1 cellular context compared by ENCODE assay signal in the genomic region with DNA sequence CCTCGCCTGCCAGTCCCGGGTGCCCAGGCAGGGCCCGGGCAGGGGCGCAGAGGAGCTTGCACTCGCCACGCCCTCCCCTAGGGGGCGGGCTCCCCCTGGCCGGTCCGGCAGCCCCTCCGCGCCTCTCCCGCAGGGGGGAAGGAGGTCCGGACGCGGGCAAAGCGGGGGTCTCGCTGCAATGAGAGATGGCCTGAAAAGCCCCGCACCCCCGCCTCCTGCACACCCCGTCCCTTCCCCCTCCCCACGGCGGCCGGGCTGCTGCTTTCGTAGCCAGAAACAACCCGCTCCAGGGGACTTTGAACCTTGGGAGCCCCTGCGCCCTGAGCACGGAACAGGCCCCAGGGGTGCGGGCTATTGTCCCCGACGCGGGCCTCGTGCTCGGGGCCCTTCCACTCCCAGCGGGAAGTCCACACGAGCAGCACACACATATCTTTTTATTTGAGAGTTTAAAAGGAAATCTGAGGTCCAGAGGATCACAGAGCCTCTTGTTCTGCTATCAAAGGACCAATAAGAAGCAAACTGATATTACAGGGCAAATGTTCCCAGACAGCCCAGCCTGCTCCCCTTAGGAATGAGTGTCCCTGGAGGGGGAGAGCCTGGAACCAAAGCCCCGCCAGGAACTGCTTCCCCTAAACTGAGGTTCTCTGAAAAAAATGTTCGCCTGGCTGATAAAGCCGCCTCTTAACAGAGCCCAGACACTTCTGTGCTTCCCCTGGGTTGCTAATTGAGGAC.
TF ChIP-seq lines count a peak whose summit lies in the region.

No MANE protein-coding gene starts in this region.

TF ChIP-seq in HepG2, 621 proteins besides CTCF, POLR2A, EP300 and RAD21 (continued from another document and continues in another):
- TF ChIP-seq, protein P1, sequence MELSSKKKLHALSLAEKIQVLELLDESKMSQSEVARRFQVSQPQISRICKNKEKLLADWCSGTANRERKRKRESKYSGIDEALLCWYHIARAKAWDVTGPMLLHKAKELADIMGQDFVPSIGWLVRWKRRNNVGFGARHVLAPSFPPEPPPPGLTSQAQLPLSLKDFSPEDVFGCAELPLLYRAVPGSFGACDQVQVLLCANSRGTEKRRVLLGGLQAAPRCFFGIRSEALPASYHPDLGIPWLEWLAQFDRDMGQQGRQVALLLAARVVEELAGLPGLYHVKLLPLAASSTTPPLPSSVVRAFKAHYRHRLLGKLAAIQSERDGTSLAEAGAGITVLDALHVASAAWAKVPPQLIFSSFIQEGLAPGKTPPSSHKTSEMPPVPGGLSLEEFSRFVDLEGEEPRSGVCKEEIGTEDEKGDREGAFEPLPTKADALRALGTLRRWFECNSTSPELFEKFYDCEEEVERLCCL (CRISPR knock-in tag; IDR thresholded peaks at IDR 0.05; ENCODE audit: borderline replicate concordance) = no peak
- no peak for TF ChIP-seq SOX6 (IDR thresholded peaks at IDR 0.05)
- peak; percentile 95 for TF ChIP-seq SOX6 (CRISPR knock-in tag; IDR thresholded peaks at IDR 0.05)
- peak; percentile 54; the same call in 1 of the 2 replicates for TF ChIP-seq ZNF766 (CRISPR knock-in tag; IDR thresholded peaks at IDR 0.05; ENCODE audit: borderline replicate concordance)
- TF ChIP-seq ZNF282 (IDR thresholded peaks at IDR 0.05; ENCODE audit: partially characterized antibody) = no peak
- no peak for TF ChIP-seq SAFB2 (CRISPR knock-in tag; IDR thresholded peaks at IDR 0.05; ENCODE audit: borderline replicate concordance, low read depth)
- TF ChIP-seq, protein P2, sequence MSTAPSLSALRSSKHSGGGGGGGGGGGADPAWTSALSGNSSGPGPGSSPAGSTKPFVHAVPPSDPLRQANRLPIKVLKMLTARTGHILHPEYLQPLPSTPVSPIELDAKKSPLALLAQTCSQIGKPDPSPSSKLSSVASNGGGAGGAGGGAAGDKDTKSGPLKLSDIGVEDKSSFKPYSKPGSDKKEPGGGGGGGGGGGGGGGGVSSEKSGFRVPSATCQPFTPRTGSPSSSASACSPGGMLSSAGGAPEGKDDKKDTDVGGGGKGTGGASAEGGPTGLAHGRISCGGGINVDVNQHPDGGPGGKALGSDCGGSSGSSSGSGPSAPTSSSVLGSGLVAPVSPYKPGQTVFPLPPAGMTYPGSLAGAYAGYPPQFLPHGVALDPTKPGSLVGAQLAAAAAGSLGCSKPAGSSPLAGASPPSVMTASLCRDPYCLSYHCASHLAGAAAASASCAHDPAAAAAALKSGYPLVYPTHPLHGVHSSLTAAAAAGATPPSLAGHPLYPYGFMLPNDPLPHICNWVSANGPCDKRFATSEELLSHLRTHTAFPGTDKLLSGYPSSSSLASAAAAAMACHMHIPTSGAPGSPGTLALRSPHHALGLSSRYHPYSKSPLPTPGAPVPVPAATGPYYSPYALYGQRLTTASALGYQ (CRISPR knock-in tag; IDR thresholded peaks at IDR 0.05) = peak; percentile 72; the same call in 1 of the 2 replicates
- TF ChIP-seq, protein P3, sequence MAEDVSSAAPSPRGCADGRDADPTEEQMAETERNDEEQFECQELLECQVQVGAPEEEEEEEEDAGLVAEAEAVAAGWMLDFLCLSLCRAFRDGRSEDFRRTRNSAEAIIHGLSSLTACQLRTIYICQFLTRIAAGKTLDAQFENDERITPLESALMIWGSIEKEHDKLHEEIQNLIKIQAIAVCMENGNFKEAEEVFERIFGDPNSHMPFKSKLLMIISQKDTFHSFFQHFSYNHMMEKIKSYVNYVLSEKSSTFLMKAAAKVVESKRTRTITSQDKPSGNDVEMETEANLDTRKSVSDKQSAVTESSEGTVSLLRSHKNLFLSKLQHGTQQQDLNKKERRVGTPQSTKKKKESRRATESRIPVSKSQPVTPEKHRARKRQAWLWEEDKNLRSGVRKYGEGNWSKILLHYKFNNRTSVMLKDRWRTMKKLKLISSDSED (CRISPR knock-in tag; IDR thresholded peaks at IDR 0.05) = no peak
- TF ChIP-seq, protein P4, sequence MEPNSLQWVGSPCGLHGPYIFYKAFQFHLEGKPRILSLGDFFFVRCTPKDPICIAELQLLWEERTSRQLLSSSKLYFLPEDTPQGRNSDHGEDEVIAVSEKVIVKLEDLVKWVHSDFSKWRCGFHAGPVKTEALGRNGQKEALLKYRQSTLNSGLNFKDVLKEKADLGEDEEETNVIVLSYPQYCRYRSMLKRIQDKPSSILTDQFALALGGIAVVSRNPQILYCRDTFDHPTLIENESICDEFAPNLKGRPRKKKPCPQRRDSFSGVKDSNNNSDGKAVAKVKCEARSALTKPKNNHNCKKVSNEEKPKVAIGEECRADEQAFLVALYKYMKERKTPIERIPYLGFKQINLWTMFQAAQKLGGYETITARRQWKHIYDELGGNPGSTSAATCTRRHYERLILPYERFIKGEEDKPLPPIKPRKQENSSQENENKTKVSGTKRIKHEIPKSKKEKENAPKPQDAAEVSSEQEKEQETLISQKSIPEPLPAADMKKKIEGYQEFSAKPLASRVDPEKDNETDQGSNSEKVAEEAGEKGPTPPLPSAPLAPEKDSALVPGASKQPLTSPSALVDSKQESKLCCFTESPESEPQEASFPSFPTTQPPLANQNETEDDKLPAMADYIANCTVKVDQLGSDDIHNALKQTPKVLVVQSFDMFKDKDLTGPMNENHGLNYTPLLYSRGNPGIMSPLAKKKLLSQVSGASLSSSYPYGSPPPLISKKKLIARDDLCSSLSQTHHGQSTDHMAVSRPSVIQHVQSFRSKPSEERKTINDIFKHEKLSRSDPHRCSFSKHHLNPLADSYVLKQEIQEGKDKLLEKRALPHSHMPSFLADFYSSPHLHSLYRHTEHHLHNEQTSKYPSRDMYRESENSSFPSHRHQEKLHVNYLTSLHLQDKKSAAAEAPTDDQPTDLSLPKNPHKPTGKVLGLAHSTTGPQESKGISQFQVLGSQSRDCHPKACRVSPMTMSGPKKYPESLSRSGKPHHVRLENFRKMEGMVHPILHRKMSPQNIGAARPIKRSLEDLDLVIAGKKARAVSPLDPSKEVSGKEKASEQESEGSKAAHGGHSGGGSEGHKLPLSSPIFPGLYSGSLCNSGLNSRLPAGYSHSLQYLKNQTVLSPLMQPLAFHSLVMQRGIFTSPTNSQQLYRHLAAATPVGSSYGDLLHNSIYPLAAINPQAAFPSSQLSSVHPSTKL (CRISPR knock-in tag; IDR thresholded peaks at IDR 0.05) = peak; percentile 41; the same call in 1 of the 2 replicates
- TF ChIP-seq THAP11 (CRISPR knock-in tag; IDR thresholded peaks at IDR 0.05) = peak; percentile 77
- TF ChIP-seq ZNF24 (IDR thresholded peaks at IDR 0.05) = no peak
- TF ChIP-seq HNRNPLL (IDR thresholded peaks at IDR 0.05; ENCODE audit: low read depth, low read length, poor library complexity, severe bottlenecking) = peak; percentile 47
- TF ChIP-seq ZNF451 (CRISPR knock-in tag; IDR thresholded peaks at IDR 0.05) = peak; percentile 51; the same call in 1 of the 2 replicates
- TF ChIP-seq, protein P5, sequence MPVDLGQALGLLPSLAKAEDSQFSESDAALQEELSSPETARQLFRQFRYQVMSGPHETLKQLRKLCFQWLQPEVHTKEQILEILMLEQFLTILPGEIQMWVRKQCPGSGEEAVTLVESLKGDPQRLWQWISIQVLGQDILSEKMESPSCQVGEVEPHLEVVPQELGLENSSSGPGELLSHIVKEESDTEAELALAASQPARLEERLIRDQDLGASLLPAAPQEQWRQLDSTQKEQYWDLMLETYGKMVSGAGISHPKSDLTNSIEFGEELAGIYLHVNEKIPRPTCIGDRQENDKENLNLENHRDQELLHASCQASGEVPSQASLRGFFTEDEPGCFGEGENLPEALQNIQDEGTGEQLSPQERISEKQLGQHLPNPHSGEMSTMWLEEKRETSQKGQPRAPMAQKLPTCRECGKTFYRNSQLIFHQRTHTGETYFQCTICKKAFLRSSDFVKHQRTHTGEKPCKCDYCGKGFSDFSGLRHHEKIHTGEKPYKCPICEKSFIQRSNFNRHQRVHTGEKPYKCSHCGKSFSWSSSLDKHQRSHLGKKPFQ (CRISPR knock-in tag; IDR thresholded peaks at IDR 0.05; ENCODE audit: insufficient replicate concordance) = peak; percentile 9
- TF ChIP-seq, protein P6, sequence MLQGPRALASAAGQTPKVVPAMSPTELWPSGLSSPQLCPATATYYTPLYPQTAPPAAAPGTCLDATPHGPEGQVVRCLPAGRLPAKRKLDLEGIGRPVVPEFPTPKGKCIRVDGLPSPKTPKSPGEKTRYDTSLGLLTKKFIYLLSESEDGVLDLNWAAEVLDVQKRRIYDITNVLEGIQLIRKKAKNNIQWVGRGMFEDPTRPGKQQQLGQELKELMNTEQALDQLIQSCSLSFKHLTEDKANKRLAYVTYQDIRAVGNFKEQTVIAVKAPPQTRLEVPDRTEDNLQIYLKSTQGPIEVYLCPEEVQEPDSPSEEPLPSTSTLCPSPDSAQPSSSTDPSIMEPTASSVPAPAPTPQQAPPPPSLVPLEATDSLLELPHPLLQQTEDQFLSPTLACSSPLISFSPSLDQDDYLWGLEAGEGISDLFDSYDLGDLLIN (CRISPR knock-in tag; IDR thresholded peaks at IDR 0.05; ENCODE audit: borderline replicate concordance) = peak; percentile 66; the same call in 1 of the 2 replicates
- TF ChIP-seq ETV5 (CRISPR knock-in tag; IDR thresholded peaks at IDR 0.05; ENCODE audit: borderline replicate concordance) = peak; percentile 45; the same call in 1 of the 2 replicates
- peak; percentile 63 for TF ChIP-seq ZNF883 (CRISPR knock-in tag; IDR thresholded peaks at IDR 0.05; ENCODE audit: not compliant biosample characterization)
- TF ChIP-seq, protein P7, sequence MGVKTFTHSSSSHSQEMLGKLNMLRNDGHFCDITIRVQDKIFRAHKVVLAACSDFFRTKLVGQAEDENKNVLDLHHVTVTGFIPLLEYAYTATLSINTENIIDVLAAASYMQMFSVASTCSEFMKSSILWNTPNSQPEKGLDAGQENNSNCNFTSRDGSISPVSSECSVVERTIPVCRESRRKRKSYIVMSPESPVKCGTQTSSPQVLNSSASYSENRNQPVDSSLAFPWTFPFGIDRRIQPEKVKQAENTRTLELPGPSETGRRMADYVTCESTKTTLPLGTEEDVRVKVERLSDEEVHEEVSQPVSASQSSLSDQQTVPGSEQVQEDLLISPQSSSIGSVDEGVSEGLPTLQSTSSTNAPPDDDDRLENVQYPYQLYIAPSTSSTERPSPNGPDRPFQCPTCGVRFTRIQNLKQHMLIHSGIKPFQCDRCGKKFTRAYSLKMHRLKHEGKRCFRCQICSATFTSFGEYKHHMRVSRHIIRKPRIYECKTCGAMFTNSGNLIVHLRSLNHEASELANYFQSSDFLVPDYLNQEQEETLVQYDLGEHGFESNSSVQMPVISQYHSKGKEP (CRISPR knock-in tag; IDR thresholded peaks at IDR 0.05) = no peak; the same call in 1 of the 2 replicates
- TF ChIP-seq HNF4A (CRISPR knock-in tag; IDR thresholded peaks at IDR 0.05) = peak; percentile 97
- no peak; the same call in 1 of the 2 replicates for TF ChIP-seq CHD2 (IDR thresholded peaks at IDR 0.05; ENCODE audit: low read depth, low read length)
- peak; percentile 59; the same call in 1 of the 2 replicates for TF ChIP-seq ZNF292 (CRISPR knock-in tag; IDR thresholded peaks at IDR 0.05; ENCODE audit: borderline replicate concordance, low read depth)
- peak; percentile 71; the same call in 1 of the 2 replicates for TF ChIP-seq ZNF329 (CRISPR knock-in tag; IDR thresholded peaks at IDR 0.05; ENCODE audit: low read depth)
- TF ChIP-seq, protein P8, sequence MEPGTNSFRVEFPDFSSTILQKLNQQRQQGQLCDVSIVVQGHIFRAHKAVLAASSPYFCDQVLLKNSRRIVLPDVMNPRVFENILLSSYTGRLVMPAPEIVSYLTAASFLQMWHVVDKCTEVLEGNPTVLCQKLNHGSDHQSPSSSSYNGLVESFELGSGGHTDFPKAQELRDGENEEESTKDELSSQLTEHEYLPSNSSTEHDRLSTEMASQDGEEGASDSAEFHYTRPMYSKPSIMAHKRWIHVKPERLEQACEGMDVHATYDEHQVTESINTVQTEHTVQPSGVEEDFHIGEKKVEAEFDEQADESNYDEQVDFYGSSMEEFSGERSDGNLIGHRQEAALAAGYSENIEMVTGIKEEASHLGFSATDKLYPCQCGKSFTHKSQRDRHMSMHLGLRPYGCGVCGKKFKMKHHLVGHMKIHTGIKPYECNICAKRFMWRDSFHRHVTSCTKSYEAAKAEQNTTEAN (CRISPR knock-in tag; conservative IDR thresholded peaks at IDR 0.05) = peak; percentile 71; the same call in 1 of the 2 replicates
- TF ChIP-seq, protein P9, sequence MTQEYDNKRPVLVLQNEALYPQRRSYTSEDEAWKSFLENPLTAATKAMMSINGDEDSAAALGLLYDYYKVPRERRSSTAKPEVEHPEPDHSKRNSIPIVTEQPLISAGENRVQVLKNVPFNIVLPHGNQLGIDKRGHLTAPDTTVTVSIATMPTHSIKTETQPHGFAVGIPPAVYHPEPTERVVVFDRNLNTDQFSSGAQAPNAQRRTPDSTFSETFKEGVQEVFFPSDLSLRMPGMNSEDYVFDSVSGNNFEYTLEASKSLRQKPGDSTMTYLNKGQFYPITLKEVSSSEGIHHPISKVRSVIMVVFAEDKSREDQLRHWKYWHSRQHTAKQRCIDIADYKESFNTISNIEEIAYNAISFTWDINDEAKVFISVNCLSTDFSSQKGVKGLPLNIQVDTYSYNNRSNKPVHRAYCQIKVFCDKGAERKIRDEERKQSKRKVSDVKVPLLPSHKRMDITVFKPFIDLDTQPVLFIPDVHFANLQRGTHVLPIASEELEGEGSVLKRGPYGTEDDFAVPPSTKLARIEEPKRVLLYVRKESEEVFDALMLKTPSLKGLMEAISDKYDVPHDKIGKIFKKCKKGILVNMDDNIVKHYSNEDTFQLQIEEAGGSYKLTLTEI (CRISPR knock-in tag; conservative IDR thresholded peaks at IDR 0.05) = no peak
- TF ChIP-seq ZNF709 (CRISPR knock-in tag; IDR thresholded peaks at IDR 0.05) = peak; percentile 92; the same call in 1 of the 2 replicates
- TF ChIP-seq PRMT3 (CRISPR knock-in tag; IDR thresholded peaks at IDR 0.05; ENCODE audit: borderline replicate concordance, low read depth) = no peak
- TF ChIP-seq, protein P10, sequence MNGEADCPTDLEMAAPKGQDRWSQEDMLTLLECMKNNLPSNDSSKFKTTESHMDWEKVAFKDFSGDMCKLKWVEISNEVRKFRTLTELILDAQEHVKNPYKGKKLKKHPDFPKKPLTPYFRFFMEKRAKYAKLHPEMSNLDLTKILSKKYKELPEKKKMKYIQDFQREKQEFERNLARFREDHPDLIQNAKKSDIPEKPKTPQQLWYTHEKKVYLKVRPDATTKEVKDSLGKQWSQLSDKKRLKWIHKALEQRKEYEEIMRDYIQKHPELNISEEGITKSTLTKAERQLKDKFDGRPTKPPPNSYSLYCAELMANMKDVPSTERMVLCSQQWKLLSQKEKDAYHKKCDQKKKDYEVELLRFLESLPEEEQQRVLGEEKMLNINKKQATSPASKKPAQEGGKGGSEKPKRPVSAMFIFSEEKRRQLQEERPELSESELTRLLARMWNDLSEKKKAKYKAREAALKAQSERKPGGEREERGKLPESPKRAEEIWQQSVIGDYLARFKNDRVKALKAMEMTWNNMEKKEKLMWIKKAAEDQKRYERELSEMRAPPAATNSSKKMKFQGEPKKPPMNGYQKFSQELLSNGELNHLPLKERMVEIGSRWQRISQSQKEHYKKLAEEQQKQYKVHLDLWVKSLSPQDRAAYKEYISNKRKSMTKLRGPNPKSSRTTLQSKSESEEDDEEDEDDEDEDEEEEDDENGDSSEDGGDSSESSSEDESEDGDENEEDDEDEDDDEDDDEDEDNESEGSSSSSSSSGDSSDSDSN (CRISPR knock-in tag; IDR thresholded peaks at IDR 0.05) = peak; percentile 90
- TF ChIP-seq FOXO1 (CRISPR knock-in tag; IDR thresholded peaks at IDR 0.05) = peak; percentile 74
- TF ChIP-seq REXO4 (CRISPR knock-in tag; IDR thresholded peaks at IDR 0.05; ENCODE audit: borderline replicate concordance) = no peak; the same call in 1 of the 2 replicates
- peak; percentile 73 for TF ChIP-seq PHF8 (CRISPR knock-in tag; IDR thresholded peaks at IDR 0.05)
- TF ChIP-seq HOXA9 (CRISPR knock-in tag; IDR thresholded peaks at IDR 0.05; ENCODE audit: borderline replicate concordance) = no peak; the same call in 1 of the 2 replicates
- no peak for TF ChIP-seq KLF13 (CRISPR knock-in tag; IDR thresholded peaks at IDR 0.05)
